Comparison of ENCODE assay signal across 17 cellular contexts in the genomic region with DNA sequence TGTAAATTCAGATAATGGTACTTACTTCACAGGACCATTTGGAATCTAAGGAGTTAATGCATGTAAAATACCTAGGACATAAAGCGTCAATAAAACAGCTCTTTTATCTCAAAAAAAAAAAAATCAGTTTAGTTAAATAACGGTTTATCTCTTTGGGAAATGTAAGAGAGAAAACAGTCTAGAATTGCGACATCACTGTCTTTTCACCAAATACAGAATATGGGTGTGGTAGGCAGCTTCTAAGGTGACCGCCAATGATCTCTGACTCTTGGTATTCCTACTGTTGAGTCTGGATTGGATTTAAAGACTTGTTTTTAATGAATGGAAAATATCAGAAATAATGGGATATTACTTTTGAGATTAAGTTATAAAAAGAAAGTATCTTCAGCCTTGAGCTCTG.
DNase-seq lines count a peak whose midpoint lies in the region; ATAC-seq and TF ChIP-seq lines count a peak whose summit lies in the region.
"Had no signal": no experiment of that assay in that cellular context is flagged by ENCODE, and none has a peak within 500 bp of the region (broad histone marks: within the 10 kb centered on the region; RNA-seq: fewer than 3 reads in every experiment).

No MANE protein-coding gene starts in this region.

- no peak overlapping the region for H4K5ac ChIP-seq in IMR-90 (ENCODE audit: low read depth, low read length)

- no peaks in the 10 kb centered on the region for H3K79me1 ChIP-seq in IMR-90 (ENCODE audit: low read depth in 1 of 2, low read length in 2 of 2)

- H3K14ac ChIP-seq in IMR-90 (replicated peaks; ENCODE audit: low read depth, low read length), result no peak overlapping the region

- in situ Hi-C loops in IMR-90 (cut with MboI; ENCODE audit: low sequenced_read_pairs), result no loop called here

- H3K9me3 ChIP-seq in IMR-90 (ENCODE audit: control insufficient read depth, insufficient read depth, low read length) (peaks cover 6% of the 10 kb centered on the region; the same call in 1 of the 2 replicates), SU-DHL-6 (ENCODE audit: insufficient read depth, low read length) (no peaks in the 10 kb centered on the region), ovary (no peaks in the 10 kb centered on the region)
- H3K9me3 ChIP-seq: BE2C, BLaER1, Caco-2 had no signal

- H2AFZ ChIP-seq in GM23338 (0 out of 2 replicates have a peak overlapping the region, but pooled peaks have one; percentile 43), IMR-90 (replicated peaks; ENCODE audit: low read length, poor library complexity) (no peak overlapping the region), SU-DHL-6 (ENCODE audit: low read depth, low read length, severe bottlenecking) (peak overlapping the region; percentile 64)

- H3F3A ChIP-seq in GM23338 (replicated peaks; ENCODE audit: low read depth), result no peaks in the 10 kb centered on the region
- no peaks in the 10 kb centered on the region for H3F3A ChIP-seq in SU-DHL-6 (ENCODE audit: insufficient read depth)

- DNase-seq in GM23338 (ENCODE audit: low spot score) (no peak), IMR-90 (no peak), ovary (no peak)
- DNase-seq: 8988T; ACHN; BE2C; C1 segment of cervical spinal cord; Caco-2; Calu3; CD4-positive, alpha-beta T cell; CD8-positive, alpha-beta T cell; DMS79 treated with DMSO at 0.1 percent for 48 hours; GF-D8 had no signal

- TF ChIP-seq POLR2A in IMR-90 (IDR thresholded peaks at IDR 0.05; ENCODE audit: low read depth, low read length) (no peak), ovary (IDR thresholded peaks at IDR 0.05) (no peak)

- H3K4me2 ChIP-seq in GM23338 (no peak overlapping the region), IMR-90 (ENCODE audit: low read depth, low read length) (no peak overlapping the region), SU-DHL-6 (ENCODE audit: low read depth, low read length, poor library complexity, severe bottlenecking) (no peak overlapping the region)
- H3K4me2 ChIP-seq: BLaER1 had no signal

- H2AK9ac ChIP-seq in IMR-90 (replicated peaks; ENCODE audit: low read depth, low read length, poor library complexity), result no peak overlapping the region

- no TSS peak for BruUV-seq in IMR-90 (replicated peaks; lab: Mats Ljungman, UMichigan)

- H3K36me3 ChIP-seq in GM23338 (ENCODE audit: insufficient read depth) (no peaks in the 10 kb centered on the region), IMR-90 (ENCODE audit: control insufficient read depth, insufficient read depth, low read length) (no peaks in the 10 kb centered on the region), SU-DHL-6 (ENCODE audit: low read length) (no peaks in the 10 kb centered on the region), ovary (no peaks in the 10 kb centered on the region)
- H3K36me3 ChIP-seq: BE2C, BLaER1 had no signal

- no CpG with 5 or more reads among the region's 4 CpGs for WGBS in IMR-90 (ENCODE audit: extremely low coverage in 2 of 2, insufficient read length in 1 of 2), 2 experiments
- WGBS in ovary, 3 donors, result 72 to 74% (median 73%) methylated on average over 4 of the region's 4 CpGs

- no peaks in the 10 kb centered on the region for H3K9me1 ChIP-seq in IMR-90 (ENCODE audit: insufficient read depth, low read length)

- no peak overlapping the region for H2AK5ac ChIP-seq in IMR-90 (ENCODE audit: low read depth, low read length)

- TF ChIP-seq EP300 in ovary (IDR thresholded peaks at IDR 0.05), result no peak

- intact Hi-C loops in IMR-90 (cut with micrococcal nuclease), result no loop called here
- intact Hi-C loops in ovary (cut with DNase I), result no loop called here

- H3K27ac ChIP-seq in GM23338 (ENCODE audit: low read depth) (no peak overlapping the region), IMR-90 (ENCODE audit: insufficient read depth, low read length) (no peak overlapping the region), SU-DHL-6 (ENCODE audit: low read depth, low read length) (no peak overlapping the region), ovary (no peak overlapping the region)
- H3K27ac ChIP-seq: BLaER1 had no signal

- no peaks in the 10 kb centered on the region for H3K79me2 ChIP-seq in GM23338 (replicated peaks; ENCODE audit: insufficient read depth)
- H3K79me2 ChIP-seq in SU-DHL-6 (ENCODE audit: insufficient read depth, low read length), result no peaks in the 10 kb centered on the region

- no peak overlapping the region for H3K9ac ChIP-seq in IMR-90 (ENCODE audit: low read depth, low read length)
- no peak overlapping the region for H3K9ac ChIP-seq in SU-DHL-6 (ENCODE audit: low read length)
- H3K9ac ChIP-seq: BLaER1 had no signal

- H4K91ac ChIP-seq in IMR-90 (ENCODE audit: insufficient read depth, low read depth, low read length), result no peak overlapping the region

- TF ChIP-seq CTCF in GM23338 (conservative IDR thresholded peaks at IDR 0.05; ENCODE audit: low read depth in 2 of 2), result no peak
- no peak for TF ChIP-seq CTCF in IMR-90 (conservative IDR thresholded peaks at IDR 0.05; ENCODE audit: low read depth, low read length)
- TF ChIP-seq CTCF in SU-DHL-6 (IDR thresholded peaks at IDR 0.05; ENCODE audit: insufficient read depth, low read length, poor library complexity, severe bottlenecking), result no peak
- TF ChIP-seq CTCF in ovary (IDR thresholded peaks at IDR 0.05), result no peak

- POLR2A ChIA-PET in IMR-90 (lab: Charles Lee; ENCODE audit: unreplicated experiment), result no interaction called here

- H3K27ac Mint-ChIP-seq in GM23338, result no peak overlapping the region
- H3K27ac Mint-ChIP-seq: CD4-positive, alpha-beta T cell; CD8-positive, alpha-beta T cell had no signal

- peaks cover 9% of the 10 kb centered on the region; the same call in 1 of the 3 replicates for H3K9me3 Mint-ChIP-seq in GM23338

- no peaks in the 10 kb centered on the region for H4K20me1 ChIP-seq in GM23338 (replicated peaks; ENCODE audit: insufficient read depth)
- no peaks in the 10 kb centered on the region for H4K20me1 ChIP-seq in IMR-90 (ENCODE audit: insufficient read depth, low read length)
- no peaks in the 10 kb centered on the region for H4K20me1 ChIP-seq in SU-DHL-6 (ENCODE audit: low read depth, low read length)
- H4K20me1 ChIP-seq: BLaER1 had no signal

- H2BK120ac ChIP-seq in IMR-90 (ENCODE audit: low read depth, low read length), result no peak overlapping the region

- H2BK20ac ChIP-seq in IMR-90 (ENCODE audit: low read depth, low read length), result no peak overlapping the region

- no peak overlapping the region for H3K56ac ChIP-seq in IMR-90 (ENCODE audit: extremely low read depth, insufficient read depth, low read length)

- H3K18ac ChIP-seq in IMR-90 (ENCODE audit: low read depth, low read length), result no peak overlapping the region

- no peaks in the 10 kb centered on the region for H3K4me1 Mint-ChIP-seq in GM23338

- CTCF ChIA-PET in IMR-90 (lab: Yijun Ruan, JAX), result interaction anchor here (0.7 kb wide), 1 partner anchor 1716 kb away, joined by 3 read pairs; no protein-coding TSS in a partner anchor

- dilution Hi-C loops in IMR-90 (cut with HindIII; ENCODE audit: low sequenced_read_pairs, unreplicated experiment), result no loop called here

- H2BK15ac ChIP-seq in IMR-90 (ENCODE audit: low read depth, low read length), result no peak overlapping the region

- H3K27me3 Mint-ChIP-seq in GM23338 (ENCODE audit: insufficient read depth, low read depth, poor library complexity), result no peaks in the 10 kb centered on the region
- H3K27me3 Mint-ChIP-seq: CD4-positive, alpha-beta T cell had no signal

- H3K9me2 ChIP-seq in GM23338 (ENCODE audit: insufficient read depth) (peaks cover 2% of the 10 kb centered on the region; the same call in 1 of the 2 replicates), SU-DHL-6 (replicated peaks; ENCODE audit: insufficient read depth, low read length) (no peaks in the 10 kb centered on the region)

- no peak for TF ChIP-seq RAD21 in IMR-90 (IDR thresholded peaks at IDR 0.05; ENCODE audit: low read length)

- no peaks in the 10 kb centered on the region; the same call in 2 of the 3 replicates for H3K36me3 Mint-ChIP-seq in GM23338 (ENCODE audit: low read depth)
- H3K36me3 Mint-ChIP-seq: CD8-positive, alpha-beta T cell had no signal

- ATAC-seq in GM23338, result no peak
- ATAC-seq in IMR-90 (ENCODE audit: low read depth), result no peak
- no peak for ATAC-seq in GM19395 (IDR thresholded peaks at IDR 0.05; ENCODE audit: unreplicated experiment)
- ATAC-seq in activated CD4-positive, CD25-positive, alpha-beta regulatory T cell treated with anti-CD3 and anti-CD28 coated beads, Interleukin-2, amount 50 U/mL, for 24 hours, result no peak
- ATAC-seq: CD8-positive, alpha-beta T cell had no signal

- H3K4me1 ChIP-seq in GM23338 (ENCODE audit: insufficient read depth), result no peaks in the 10 kb centered on the region
- no peaks in the 10 kb centered on the region for H3K4me1 ChIP-seq in IMR-90 (ENCODE audit: control insufficient read depth, insufficient read depth, low read length)
- H3K4me1 ChIP-seq in ovary (ENCODE audit: insufficient read depth), result no peaks in the 10 kb centered on the region
- H3K4me1 ChIP-seq: BE2C, BLaER1, Caco-2 had no signal

- H3K4ac ChIP-seq in IMR-90 (ENCODE audit: low read depth, low read length), result no peak overlapping the region

- no peak overlapping the region for H3K23ac ChIP-seq in IMR-90 (ENCODE audit: low read depth, low read length)

- H3K27me3 ChIP-seq in GM23338 (ENCODE audit: insufficient read depth), result no peaks in the 10 kb centered on the region
- H3K27me3 ChIP-seq in IMR-90 (ENCODE audit: control insufficient read depth, insufficient read depth, low read length), result no peaks in the 10 kb centered on the region
- H3K27me3 ChIP-seq in SU-DHL-6 (ENCODE audit: low read length), result no peaks in the 10 kb centered on the region
- H3K27me3 ChIP-seq in ovary, result no peaks in the 10 kb centered on the region
- H3K27me3 ChIP-seq: BE2C, BLaER1 had no signal

- no peak overlapping the region for H2BK5ac ChIP-seq in IMR-90 (ENCODE audit: low read depth, low read length, poor library complexity, severe bottlenecking)

- H3K4me3 ChIP-seq in GM23338, result no peak overlapping the region
- H3K4me3 ChIP-seq in IMR-90 (ENCODE audit: insufficient read depth, low read depth, low read length), result no peak overlapping the region
- no peak overlapping the region for H3K4me3 ChIP-seq in SU-DHL-6 (ENCODE audit: insufficient read depth, low read length, poor library complexity, severe bottlenecking)
- no peak overlapping the region for H3K4me3 ChIP-seq in ovary
- H3K4me3 ChIP-seq: BLaER1 had no signal

- no peak overlapping the region for H4K8ac ChIP-seq in IMR-90 (ENCODE audit: low read depth in 2 of 2, low read length in 2 of 2)

- H3K4me3 Mint-ChIP-seq in GM23338, result no peak overlapping the region
- H3K4me3 Mint-ChIP-seq: CD4-positive, alpha-beta T cell; CD8-positive, alpha-beta T cell had no signal

TF ChIP-seq in IMR-90, 13 proteins besides CTCF, POLR2A, EP300 and RAD21 (continues in another document):
- TF ChIP-seq MAFK (IDR thresholded peaks at IDR 0.05; ENCODE audit: low read depth, low read length) (no peak), CEBPB (IDR thresholded peaks at IDR 0.05; ENCODE audit: low read depth, low read length) (peak; percentile 57)
